In the genomic region with DNA sequence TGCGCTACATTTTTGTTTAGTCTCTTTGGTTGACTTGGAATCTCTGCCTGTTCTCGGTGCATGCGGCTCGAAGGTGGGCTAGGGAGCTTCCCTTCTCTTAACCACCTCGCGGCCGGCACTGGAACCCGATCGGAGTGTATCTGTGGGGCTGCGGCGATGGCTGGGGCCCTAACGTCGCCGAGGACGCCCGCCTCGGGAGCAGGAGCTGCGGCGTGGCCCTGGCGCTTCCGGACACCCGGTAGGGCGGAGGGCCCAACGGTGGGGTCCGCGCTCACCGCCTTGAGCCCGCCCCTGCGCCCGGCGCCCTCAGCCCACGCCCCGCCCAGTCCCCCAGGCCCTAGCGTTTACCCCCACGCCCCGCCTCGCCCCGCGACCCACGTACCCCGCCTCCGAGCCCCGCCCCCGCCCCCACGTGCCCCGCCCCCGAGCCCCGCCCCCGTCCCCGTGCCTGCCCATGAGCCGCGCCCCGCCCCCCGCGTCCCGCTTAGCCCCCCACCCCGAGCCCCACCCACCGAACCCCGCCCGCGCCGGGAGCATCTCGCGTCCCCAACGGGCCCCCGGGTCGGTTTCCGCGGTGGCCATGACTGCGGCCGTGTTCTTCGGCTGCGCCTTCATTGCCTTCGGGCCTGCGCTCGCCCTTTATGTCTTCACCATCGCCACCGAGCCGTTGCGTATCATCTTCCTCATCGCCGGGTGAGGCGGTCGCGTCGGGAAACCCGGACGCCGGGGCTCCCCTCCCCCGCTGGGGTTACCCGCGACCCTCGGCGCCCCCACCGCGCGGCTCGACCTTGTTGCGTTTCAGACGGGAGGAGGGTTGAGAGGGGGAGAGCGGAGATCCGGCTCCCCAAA, we compare ENCODE assay signal across 8 cellular contexts. TPM values are rescaled to one million over a fixed set of nuclear protein-coding genes. Genes with fewer than 3 reads are reported as not detected.
A peak's percentile ranks its signal among the peaks of the same experiment; 100 is the strongest.
DNase-seq lines count a peak whose midpoint lies in the region; ATAC-seq and TF ChIP-seq lines count a peak whose summit lies in the region.

A gene (plus strand): TSS at position 562 of the 849 bp plus-strand sequence. CDS start 19 bp downstream, at position 581.

- peak within 1 kb of the TSS; percentile 84 for H2AFZ ChIP-seq in ACC112 (ENCODE audit: low read length, unreplicated experiment)

- H3K4me3 Mint-ChIP-seq in activated CD4-positive, alpha-beta memory T cell treated with anti-CD3 and anti-CD28 coated beads for 36 hours = peak within 1 kb of the TSS; percentile 80

- H3K27ac Mint-ChIP-seq in activated CD4-positive, alpha-beta memory T cell treated with anti-CD3 and anti-CD28 coated beads for 36 hours = peak within 1 kb of the TSS; percentile 59

- H3K9me3 ChIP-seq in lower lobe of right lung = no peaks in the 10 kb centered on the region

- no peaks in the 10 kb centered on the region for H3K27me3 ChIP-seq in ACC112 (ENCODE audit: insufficient read depth, low read length)
- H3K27me3 ChIP-seq in lower lobe of right lung (ENCODE audit: low read depth) = no peaks in the 10 kb centered on the region

- H3K27ac ChIP-seq in ACC112 (ENCODE audit: low read depth, low read length) (peak within 1 kb of the TSS; percentile 51), lower lobe of right lung (peak within 1 kb of the TSS; percentile 83)

- ATAC-seq in GM18867 (IDR thresholded peaks at IDR 0.05; ENCODE audit: unreplicated experiment) (peak; percentile 74), HG03175 (IDR thresholded peaks at IDR 0.05; ENCODE audit: unreplicated experiment) (peak; percentile 74), lower lobe of right lung (peak; percentile 96 to 97)

- H3K4me3 ChIP-seq in ACC112 (ENCODE audit: low read depth, low read length) (peak within 1 kb of the TSS; percentile 91), lower lobe of right lung (peak within 1 kb of the TSS; percentile 70)

- no peaks in the 10 kb centered on the region for H3K36me3 Mint-ChIP-seq in activated CD4-positive, alpha-beta memory T cell treated with anti-CD3 and anti-CD28 coated beads for 36 hours

- no peaks in the 10 kb centered on the region for H3K9me3 Mint-ChIP-seq in activated CD4-positive, alpha-beta memory T cell treated with anti-CD3 and anti-CD28 coated beads for 36 hours

- peaks cover 3% of the 10 kb centered on the region for H3K79me2 ChIP-seq in ACC112 (ENCODE audit: control insufficient read depth, insufficient read depth, low read length, unreplicated experiment)

- TF ChIP-seq CTCF in lower lobe of right lung (IDR thresholded peaks at IDR 0.05) = no peak

- POLR2A ChIA-PET in activated CD4-positive, alpha-beta memory T cell treated with anti-CD3 and anti-CD28 coated beads for 36 hours (lab: Charles Lee) = interaction anchor here (0.6 to 1.4 kb wide), 4 partner anchors 65 to 120 kb away, joined by 3 to 6 read pairs (median 3); a partner anchor contains a TSS

- no peaks in the 10 kb centered on the region for H3K27me3 Mint-ChIP-seq in activated CD4-positive, alpha-beta memory T cell treated with anti-CD3 and anti-CD28 coated beads for 36 hours

- DNase-seq in NCI-H69 (lab: John Stamatoyannopoulos, UW) (peak; percentile 96), ecto neural progenitor cell (ENCODE audit: low spot score) (peak; percentile 84), lower lobe of right lung (peak; percentile 91)
- peak; percentile 80 for DNase-seq in activated CD4-positive, alpha-beta memory T cell treated with anti-CD3 and anti-CD28 coated beads for 36 hours
- DNase-seq in stimulated activated CD4-positive, alpha-beta T cell treated with anti-CD3 and anti-CD28 coated beads, TNF-alpha, amount 100 ng/mL, for 4 hours (ENCODE audit: low read depth in 3 of 3) = peak; percentile 65 to 70 (median 66)

- H3K4me1 Mint-ChIP-seq in activated CD4-positive, alpha-beta memory T cell treated with anti-CD3 and anti-CD28 coated beads for 36 hours (ENCODE audit: low read depth) = peaks cover 20% of the 10 kb centered on the region

- peaks cover 14% of the 10 kb centered on the region for H3K4me1 ChIP-seq in ACC112 (ENCODE audit: control insufficient read depth, insufficient read depth, low read length, unreplicated experiment)
- peaks cover 22% of the 10 kb centered on the region for H3K4me1 ChIP-seq in lower lobe of right lung

- intact Hi-C loops in activated CD4-positive, alpha-beta memory T cell treated with anti-CD3 and anti-CD28 coated beads for 36 hours (cut with micrococcal nuclease) = loop anchor here (2.0 to 10.0 kb wide), 4 partner anchors 40 to 232 kb away; a partner anchor contains a TSS
- intact Hi-C loops in lower lobe of right lung (cut with DNase I) = no loop called here

- H3K36me3 ChIP-seq in ACC112 (ENCODE audit: insufficient read depth, low read length) = peaks cover 13% of the 10 kb centered on the region; the same call in 1 of the 2 replicates
- H3K36me3 ChIP-seq in lower lobe of right lung = no peaks in the 10 kb centered on the region

- CTCF ChIA-PET in activated CD4-positive, alpha-beta memory T cell treated with anti-CD3 and anti-CD28 coated beads for 36 hours (lab: Charles Lee) = interaction anchor here (1.0 to 2.5 kb wide), 4 partner anchors 11 to 229 kb away, joined by 3 to 12 read pairs (median 4); no protein-coding TSS in a partner anchor

RNA-seq across cellular contexts. Expression of the gene that starts here (rescaled TPM):
- total RNA-seq in activated CD4-positive, alpha-beta memory T cell treated with anti-CD3 and anti-CD28 coated beads for 36 hours = 1 to 10 TPM; 6.6 to 7.0 TPM
- total RNA-seq in lower lobe of right lung = 31.0 TPM

Comparison
In these comparisons a context has a peak if more than half of its experiments do, and no peak if none do; other contexts are left out.
1. Peak in every context shown above with its lines: DNase-seq, ATAC-seq, H3K4me3 ChIP-seq and H3K27ac ChIP-seq.